Comparison of ENCODE assay signal across 8 cellular contexts in genomic region chr2:177784449-177784845, GRCh38.
A peak's percentile ranks its signal among the peaks of the same experiment; 100 is the strongest.
DNase-seq lines count a peak whose midpoint lies in the region; ATAC-seq, FAIRE-seq and TF ChIP-seq lines count a peak whose summit lies in the region.

No MANE protein-coding gene starts in this region.

- no peaks in the 10 kb centered on the region for H3K79me2 ChIP-seq in HepG2 (ENCODE audit: insufficient read depth, low read length)

- no peak overlapping the region for H3K4me2 ChIP-seq in HepG2 (ENCODE audit: low read depth, low read length)

- peak overlapping the region in 1 of 3 donors; percentile 29 for H3K4me3 ChIP-seq in liver (ENCODE audit: low read depth in 1 of 3, low read length in 3 of 3)
- no peak overlapping the region for H3K4me3 ChIP-seq in HepG2 (replicated peaks in 1 of 3; ENCODE audit: insufficient read depth in 1 of 3, low read depth in 2 of 3, low read length in 3 of 3)
- no peak overlapping the region for H3K4me3 ChIP-seq in RWPE2 (ENCODE audit: severe bottlenecking)
- H3K4me3 ChIP-seq in left ventricle myocardium inferior: no peak overlapping the region

- H3K9ac ChIP-seq in liver (ENCODE audit: low read depth in 1 of 2, low read length in 2 of 2): peak overlapping the region in 1 of 2 donors; percentile 67
- H3K9ac ChIP-seq in HepG2 (ENCODE audit: insufficient read depth, low read depth, low read length): no peak overlapping the region

- TF ChIP-seq CTCF in liver (IDR thresholded peaks at IDR 0.05; ENCODE audit: low read depth, low read length, missing input control) (no peak), HepG2 (CRISPR knock-in tag; IDR thresholded peaks at IDR 0.05) (no peak), RWPE2 (IDR thresholded peaks at IDR 0.05; ENCODE audit: poor library complexity, severe bottlenecking) (no peak), left ventricle myocardium inferior (IDR thresholded peaks at IDR 0.05; ENCODE audit: borderline replicate concordance) (no peak)

- no peak for TF ChIP-seq POLR2A in HepG2 (IDR thresholded peaks at IDR 0.05; ENCODE audit: insufficient read depth in 1 of 2, low read depth in 2 of 2, low read length in 2 of 2)

- H3K9me3 ChIP-seq in liver (ENCODE audit: control insufficient read depth in 4 of 4, low read length in 3 of 4): no peaks in the 10 kb centered on the region
- H3K9me3 ChIP-seq in HepG2 (ENCODE audit: low read length): no peaks in the 10 kb centered on the region
- H3K9me3 ChIP-seq in RWPE2 (ENCODE audit: severe bottlenecking): no peaks in the 10 kb centered on the region
- no peaks in the 10 kb centered on the region for H3K9me3 ChIP-seq in left ventricle myocardium inferior (replicated peaks)

- POLR2A ChIA-PET in HepG2 (lab: Yijun Ruan, JAX): no interaction called here

- FAIRE-seq in HepG2 (lab: Jason Lieb, UNC): no peak

- intact Hi-C loops in HepG2 (cut with micrococcal nuclease; ENCODE audit: unreplicated experiment): no loop called here
- intact Hi-C loops in left ventricle myocardium inferior (cut with micrococcal nuclease): no loop called here

- TF ChIP-seq RAD21 in liver (IDR thresholded peaks at IDR 0.05): no peak
- TF ChIP-seq RAD21 in HepG2 (CRISPR knock-in tag; IDR thresholded peaks at IDR 0.05): no peak

- H2AFZ ChIP-seq in HepG2 (ENCODE audit: low read length): no peak overlapping the region

- no peak for DNase-seq in HepG2 (ENCODE audit: low spot score)
- no peak for DNase-seq in RWPE2 (ENCODE audit: low spot score)
- no peak for DNase-seq in left ventricle myocardium inferior
- DNase-seq in NCI-H446 (lab: John Stamatoyannopoulos, UW): no peak
- no peak for DNase-seq in NCI-H526 (lab: John Stamatoyannopoulos, UW)
- DNase-seq in NCI-H82 treated with DMSO at 0.1 percent for 48 hours (lab: John Stamatoyannopoulos, UW; ENCODE audit: unreplicated experiment): no peak

- H3K27ac ChIP-seq in liver (ENCODE audit: low read depth in 1 of 2, low read length in 2 of 2): peak overlapping the region in 1 of 2 donors; percentile 12
- no peak overlapping the region for H3K27ac ChIP-seq in HepG2 (ENCODE audit: extremely low read length, insufficient read depth, low read length)
- peak overlapping the region; percentile 31 for H3K27ac ChIP-seq in RWPE2 (ENCODE audit: poor library complexity, severe bottlenecking)
- peak overlapping the region; percentile 64 for H3K27ac ChIP-seq in left ventricle myocardium inferior (replicated peaks)

- BruUV-seq in HepG2 (replicated peaks; lab: Mats Ljungman, UMichigan): no TSS peak

- ATAC-seq in HepG2: no peak
- ATAC-seq in RWPE2 (ENCODE audit: low read depth): peak; percentile 25; the same call in 1 of the 3 replicates
- ATAC-seq in HG02678 (IDR thresholded peaks at IDR 0.05; ENCODE audit: unreplicated experiment): no peak

- no peaks in the 10 kb centered on the region for H3K36me3 ChIP-seq in liver (ENCODE audit: control insufficient read depth in 4 of 4, insufficient read depth in 3 of 4, low read depth in 1 of 4, low read length in 3 of 4)
- no peaks in the 10 kb centered on the region for H3K36me3 ChIP-seq in HepG2 (replicated peaks in 1 of 2; ENCODE audit: control insufficient read depth in 1 of 2, insufficient read depth in 2 of 2, low read length in 2 of 2)
- no peaks in the 10 kb centered on the region for H3K36me3 ChIP-seq in RWPE2 (ENCODE audit: low read depth)
- H3K36me3 ChIP-seq in left ventricle myocardium inferior: no peaks in the 10 kb centered on the region

- TF ChIP-seq EP300 in HepG2 (IDR thresholded peaks at IDR 0.05; ENCODE audit: low read depth in 2 of 2, low read length in 2 of 2) (no peak), HepG2 (CRISPR knock-in tag; IDR thresholded peaks at IDR 0.05; ENCODE audit: borderline replicate concordance) (no peak)

- in situ Hi-C loops in HepG2 (cut with HindIII; ENCODE audit: extremely low pct_ligation_motif_present, low pct_unique_long_range_greater_than_20kb): no loop called here

- CTCF ChIA-PET in HepG2 (lab: Yijun Ruan, JAX; ENCODE audit: low intra/inter-chr PET ratio, low total read pairs): no interaction called here

- no peaks in the 10 kb centered on the region for H4K20me1 ChIP-seq in HepG2 (ENCODE audit: insufficient read depth, low read length)

- H3K27me3 ChIP-seq in liver (ENCODE audit: control insufficient read depth in 4 of 4, insufficient read depth in 4 of 4, low read length in 3 of 4) (no peaks in the 10 kb centered on the region), HepG2 (ENCODE audit: control insufficient read depth in 1 of 2, insufficient read depth in 2 of 2, low read length in 2 of 2) (no peaks in the 10 kb centered on the region), RWPE2 (ENCODE audit: insufficient read depth, poor library complexity, severe bottlenecking) (no peaks in the 10 kb centered on the region), left ventricle myocardium inferior (ENCODE audit: low read depth) (no peaks in the 10 kb centered on the region)

- H3K4me1 ChIP-seq in liver (ENCODE audit: control insufficient read depth in 4 of 4, insufficient read depth in 4 of 4, low read length in 3 of 4) (peaks cover 0 to 3% (median 1%) of the 10 kb centered on the region in 4 donors), HepG2 (ENCODE audit: insufficient read depth, low read length) (no peaks in the 10 kb centered on the region), RWPE2 (ENCODE audit: insufficient read depth, poor library complexity, severe bottlenecking) (peaks cover 19% of the 10 kb centered on the region), left ventricle myocardium inferior (peaks cover 18% of the 10 kb centered on the region)

TF ChIP-seq in liver, 16 proteins besides CTCF, POLR2A, EP300 and RAD21 (continues in another document):
- TF ChIP-seq HNF4G (IDR thresholded peaks at IDR 0.05) (no peak), HNF4A (conservative IDR thresholded peaks at IDR 0.05) (peak; percentile 24 to 32), TAF1 (conservative IDR thresholded peaks at IDR 0.05) (no peak), NR2F2 (IDR thresholded peaks at IDR 0.05) (no peak)
- TF ChIP-seq, protein P1, sequence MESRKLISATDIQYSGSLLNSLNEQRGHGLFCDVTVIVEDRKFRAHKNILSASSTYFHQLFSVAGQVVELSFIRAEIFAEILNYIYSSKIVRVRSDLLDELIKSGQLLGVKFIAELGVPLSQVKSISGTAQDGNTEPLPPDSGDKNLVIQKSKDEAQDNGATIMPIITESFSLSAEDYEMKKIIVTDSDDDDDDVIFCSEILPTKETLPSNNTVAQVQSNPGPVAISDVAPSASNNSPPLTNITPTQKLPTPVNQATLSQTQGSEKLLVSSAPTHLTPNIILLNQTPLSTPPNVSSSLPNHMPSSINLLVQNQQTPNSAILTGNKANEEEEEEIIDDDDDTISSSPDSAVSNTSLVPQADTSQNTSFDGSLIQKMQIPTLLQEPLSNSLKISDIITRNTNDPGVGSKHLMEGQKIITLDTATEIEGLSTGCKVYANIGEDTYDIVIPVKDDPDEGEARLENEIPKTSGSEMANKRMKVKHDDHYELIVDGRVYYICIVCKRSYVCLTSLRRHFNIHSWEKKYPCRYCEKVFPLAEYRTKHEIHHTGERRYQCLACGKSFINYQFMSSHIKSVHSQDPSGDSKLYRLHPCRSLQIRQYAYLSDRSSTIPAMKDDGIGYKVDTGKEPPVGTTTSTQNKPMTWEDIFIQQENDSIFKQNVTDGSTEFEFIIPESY (IDR thresholded peaks at IDR 0.05): no peak

TF ChIP-seq in HepG2, 621 proteins besides CTCF, POLR2A, EP300 and RAD21:
- TF ChIP-seq RFX5 (IDR thresholded peaks at IDR 0.05; ENCODE audit: low read depth, low read length) (no peak), SMAD3 (CRISPR knock-in tag; IDR thresholded peaks at IDR 0.05) (no peak), ZNF484 (CRISPR knock-in tag; IDR thresholded peaks at IDR 0.05; ENCODE audit: borderline replicate concordance, low read depth) (no peak), FIP1L1 (IDR thresholded peaks at IDR 0.05; ENCODE audit: borderline replicate concordance, insufficient read depth, low read depth, low read length) (no peak), HMG20B (CRISPR knock-in tag; conservative IDR thresholded peaks at IDR 0.05) (no peak), TFDP1 (CRISPR knock-in tag; IDR thresholded peaks at IDR 0.05; ENCODE audit: borderline replicate concordance) (no peak)
- TF ChIP-seq, protein P2, sequence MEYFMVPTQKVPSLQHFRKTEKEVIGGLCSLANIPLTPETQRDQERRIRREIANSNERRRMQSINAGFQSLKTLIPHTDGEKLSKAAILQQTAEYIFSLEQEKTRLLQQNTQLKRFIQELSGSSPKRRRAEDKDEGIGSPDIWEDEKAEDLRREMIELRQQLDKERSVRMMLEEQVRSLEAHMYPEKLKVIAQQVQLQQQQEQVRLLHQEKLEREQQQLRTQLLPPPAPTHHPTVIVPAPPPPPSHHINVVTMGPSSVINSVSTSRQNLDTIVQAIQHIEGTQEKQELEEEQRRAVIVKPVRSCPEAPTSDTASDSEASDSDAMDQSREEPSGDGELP (IDR thresholded peaks at IDR 0.05; ENCODE audit: borderline replicate concordance, low read depth): no peak
- TF ChIP-seq, protein P3, sequence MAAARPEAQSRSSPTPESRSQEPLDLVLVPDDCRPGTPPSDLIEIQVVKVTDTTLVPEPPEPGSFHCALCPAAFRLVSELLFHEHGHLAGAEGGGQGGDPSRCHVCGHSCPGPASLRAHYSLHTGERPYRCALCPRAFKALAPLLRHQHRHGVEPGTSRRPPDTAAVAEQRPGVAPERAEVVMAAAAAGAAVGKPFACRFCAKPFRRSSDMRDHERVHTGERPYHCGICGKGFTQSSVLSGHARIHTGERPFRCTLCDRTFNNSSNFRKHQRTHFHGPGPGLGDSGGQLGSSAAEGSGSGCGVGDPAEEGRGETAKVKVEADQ (CRISPR knock-in tag; IDR thresholded peaks at IDR 0.05; ENCODE audit: borderline replicate concordance): no peak
